9 cellular contexts compared by ENCODE assay signal in genomic region chr9:91515074-91515687, GRCh38.
DNase-seq lines count a peak whose midpoint lies in the region; ATAC-seq lines count a peak whose summit lies in the region.
"Had no signal": no experiment of that assay in that cellular context is flagged by ENCODE, and none has a peak within 500 bp of the region (broad histone marks: within the 10 kb centered on the region; RNA-seq: fewer than 3 reads in every experiment).

No MANE protein-coding gene starts in this region.

- peak; percentile 51 for ATAC-seq in HG03159 (IDR thresholded peaks at IDR 0.05; ENCODE audit: unreplicated experiment)
- peak; percentile 48 for ATAC-seq in left colon
- ATAC-seq in GM21528 (IDR thresholded peaks at IDR 0.05; ENCODE audit: low FRiP score, unreplicated experiment), result no peak

- DNase-seq in activated T-cell treated with anti-CD3 and anti-CD28 coated beads, Interleukin-2, amount 50 U/mL, for 48 hours, result peak; percentile 37 to 38
- no peak for DNase-seq in activated T-cell treated with anti-CD3 and anti-CD28 coated beads for 4 hours
- peak in 37 of 58 donors; percentile 1 to 58 (median 31) for DNase-seq in anterior cingulate cortex (lab: John Stamatoyannopoulos, UW)
- DNase-seq in left colon, result peak in 1 of 2 donors; percentile 14
- DNase-seq in HAP-1 (ENCODE audit: low spot score in 2 of 2), result no peak
- no peak for DNase-seq in 8988T

- intact Hi-C loops in left colon (cut with DNase I, micrococcal nuclease), result no loop called here

- no peak overlapping the region for H3K4me3 ChIP-seq in HAP-1
- H3K4me3 ChIP-seq: psoas muscle had no signal

- no peaks in the 10 kb centered on the region for H3K9me3 ChIP-seq in HAP-1
- H3K9me3 ChIP-seq: psoas muscle had no signal

- no peaks in the 10 kb centered on the region for H3K4me1 ChIP-seq in HAP-1
- H3K4me1 ChIP-seq: psoas muscle had no signal

- in situ Hi-C loops in HAP-1 (cut with MboI; ENCODE audit: low sequenced_read_pairs), result no loop called here

- H3K36me3 ChIP-seq in HAP-1 (replicated peaks), result no peaks in the 10 kb centered on the region

- H3K27me3 ChIP-seq in HAP-1 (ENCODE audit: low read depth), result no peaks in the 10 kb centered on the region

Comparison
In these comparisons a context has a peak if more than half of its experiments do, and no peak if none do; other contexts are left out.
1. DNase-seq: peak in activated T-cell treated with anti-CD3 and anti-CD28 coated beads, Interleukin-2, amount 50 U/mL, for 48 hours (2 of 2) and anterior cingulate cortex (37 of 58); none in activated T-cell treated with anti-CD3 and anti-CD28 coated beads for 4 hours (single experiment), HAP-1 (0 of 2) and 8988T (single experiment).